Comparison of ENCODE assay signal across 17 cellular contexts in genomic region chr7:104621332-104621731, GRCh38.
"Had no signal": no experiment of that assay in that cellular context is flagged by ENCODE, and none has a peak within 500 bp of the region (broad histone marks: within the 10 kb centered on the region; RNA-seq: fewer than 3 reads in every experiment).

No MANE protein-coding gene starts in this region.

- H3K9me3 ChIP-seq: adrenal gland, breast epithelium, gastroesophageal sphincter, heart left ventricle, upper lobe of right lung had no signal

- H3K27me3 ChIP-seq: adrenal gland, breast epithelium, gastroesophageal sphincter, upper lobe of right lung had no signal

- H3K4me2 ChIP-seq: smooth muscle cell had no signal

- H3K4me3 ChIP-seq: adrenal gland, breast epithelium, gastroesophageal sphincter, heart left ventricle, lung, smooth muscle cell, upper lobe of right lung had no signal

- DNase-seq: activated CD4-positive, alpha-beta T cell treated with anti-CD3 and anti-CD28 coated beads, Interleukin-2, amount 50 U/mL, for 4 hours; activated gamma-delta T cell; activated T-cell treated with anti-CD3 and anti-CD28 coated beads, Interleukin-2, amount 50 U/mL, for 72 hours; adrenal gland; cerebellar nuclear complex; effector CD4-positive, alpha-beta T cell; heart left ventricle; kidney; stimulated activated naive CD4-positive, alpha-beta T cell; upper lobe of right lung had no signal

- ATAC-seq: activated CD4-positive, CD25-positive, alpha-beta regulatory T cell treated with anti-CD3 and anti-CD28 coated beads, Interleukin-2, amount 50 U/mL, for 24 hours; activated T-cell treated with anti-CD3 and anti-CD28 coated beads, Interleukin-2, amount 50 U/mL, for 72 hours; gastroesophageal sphincter; heart left ventricle; left lobe of liver; sciatic nerve; upper lobe of right lung had no signal

- H3K36me3 ChIP-seq: adrenal gland, breast epithelium, gastroesophageal sphincter, heart left ventricle, upper lobe of right lung had no signal

- H3K4me1 ChIP-seq: adrenal gland, breast epithelium, gastroesophageal sphincter, heart left ventricle, upper lobe of right lung had no signal
